Comparison of ENCODE assay signal across 11 cellular contexts in the genomic region with DNA sequence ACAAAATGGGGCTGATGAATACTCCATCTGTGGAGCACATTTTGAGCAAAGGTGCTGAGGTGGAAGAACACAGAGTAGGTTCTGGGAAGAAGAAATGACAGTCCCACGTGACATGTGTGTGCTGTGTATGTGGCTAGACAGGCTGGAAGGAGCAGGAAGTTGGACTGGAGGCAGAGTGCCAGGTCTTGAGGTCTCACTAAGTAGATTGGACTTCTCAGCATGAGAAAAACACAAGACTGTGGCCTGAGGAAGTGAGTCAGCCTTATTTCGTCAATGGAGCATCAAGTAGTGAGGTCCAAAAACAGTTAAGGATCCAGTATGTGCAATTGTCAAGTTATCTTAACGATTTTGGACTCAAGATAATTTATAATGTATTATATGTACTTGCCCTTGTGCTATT.
DNase-seq lines count a peak whose midpoint lies in the region; ATAC-seq and TF ChIP-seq lines count a peak whose summit lies in the region.
"Had no signal": no experiment of that assay in that cellular context is flagged by ENCODE, and none has a peak within 500 bp of the region (broad histone marks: within the 10 kb centered on the region; RNA-seq: fewer than 3 reads in every experiment).

No MANE protein-coding gene starts in this region.

- H3K23ac ChIP-seq in IMR-90 (ENCODE audit: low read depth, low read length), result peak overlapping the region; percentile 87; the same call in 1 of the 2 replicates

- peak overlapping the region; percentile 93 for H2BK15ac ChIP-seq in IMR-90 (ENCODE audit: low read depth, low read length)

- WGBS in IMR-90 (ENCODE audit: extremely low coverage in 2 of 2, insufficient read length in 1 of 2), 2 experiments, result no CpG with 5 or more reads among the region's 3 CpGs

- peak overlapping the region; percentile 63 to 88 for H4K8ac ChIP-seq in IMR-90 (ENCODE audit: low read depth in 2 of 2, low read length in 2 of 2)

- 0 out of 2 replicates have a peak, but pooled peaks have one; percentile 4 for TF ChIP-seq RAD21 in IMR-90 (IDR thresholded peaks at IDR 0.05; ENCODE audit: low read length)

- H4K20me1 ChIP-seq in IMR-90 (ENCODE audit: insufficient read depth, low read length), result no peaks in the 10 kb centered on the region
- no peaks in the 10 kb centered on the region for H4K20me1 ChIP-seq in Karpas-422 (ENCODE audit: insufficient read depth, low read depth, low read length)
- H4K20me1 ChIP-seq: BLaER1 had no signal

- BruUV-seq in IMR-90 (replicated peaks; lab: Mats Ljungman, UMichigan), result no TSS peak

- in situ Hi-C loops in IMR-90 (cut with MboI; ENCODE audit: low sequenced_read_pairs), result no loop called here

- H3K36me3 ChIP-seq in IMR-90 (ENCODE audit: control insufficient read depth, insufficient read depth, low read length), result no peaks in the 10 kb centered on the region
- no peaks in the 10 kb centered on the region for H3K36me3 ChIP-seq in Karpas-422 (ENCODE audit: insufficient read depth, low read length)
- H3K36me3 ChIP-seq: BLaER1, SJCRH30 had no signal

- H3K4me3 Mint-ChIP-seq in activated CD4-positive, alpha-beta memory T cell treated with anti-CD3 and anti-CD28 coated beads, Interleukin-2, amount 10 ng/mL, durations not matched to agents 7 days and 5 days, result no peak overlapping the region

- H3K27me3 ChIP-seq in IMR-90 (ENCODE audit: control insufficient read depth, insufficient read depth, low read length), result no peaks in the 10 kb centered on the region
- no peaks in the 10 kb centered on the region for H3K27me3 ChIP-seq in Karpas-422 (ENCODE audit: low read length)
- H3K27me3 ChIP-seq: BLaER1, SJCRH30 had no signal

- intact Hi-C loops in IMR-90 (cut with micrococcal nuclease), result loop anchor here (5.0 kb wide), 1 partner anchor 1637 kb away; no protein-coding TSS in a partner anchor

- H3K14ac ChIP-seq in IMR-90 (replicated peaks; ENCODE audit: low read depth, low read length), result peak overlapping the region; percentile 80

- no peaks in the 10 kb centered on the region for H3K79me2 ChIP-seq in Karpas-422 (ENCODE audit: low read length)

- H3K27ac ChIP-seq in IMR-90 (ENCODE audit: insufficient read depth, low read length), result peak overlapping the region; percentile 61
- no peak overlapping the region for H3K27ac ChIP-seq in Karpas-422 (ENCODE audit: low read length)
- H3K27ac ChIP-seq: BLaER1, KMS-11, SJCRH30 had no signal

- DNase-seq in A172 (ENCODE audit: low spot score) (peak; percentile 98), IMR-90 (peak; percentile 100), brain pericyte (ENCODE audit: low read depth, low spot score) (peak; percentile 86), iris pigment epithelial cell (ENCODE audit: low read depth) (peak; percentile 99), Karpas-422 (no peak), superior temporal gyrus (ENCODE audit: extremely low spot score) (no peak)
- DNase-seq in activated CD4-positive, alpha-beta memory T cell treated with anti-CD3 and anti-CD28 coated beads, Interleukin-2, amount 10 ng/mL, durations not matched to agents 7 days and 5 days, result no peak
- DNase-seq: SJCRH30 had no signal

- peak overlapping the region; percentile 93 for H3K4ac ChIP-seq in IMR-90 (ENCODE audit: low read depth, low read length)

- H4K91ac ChIP-seq in IMR-90 (ENCODE audit: insufficient read depth, low read depth, low read length), result peak overlapping the region; percentile 73

- no peaks in the 10 kb centered on the region for H3K36me3 Mint-ChIP-seq in activated CD4-positive, alpha-beta memory T cell treated with anti-CD3 and anti-CD28 coated beads, Interleukin-2, amount 10 ng/mL, durations not matched to agents 7 days and 5 days (ENCODE audit: low read depth)

- CTCF ChIA-PET in IMR-90 (lab: Yijun Ruan, JAX), result no interaction called here
- CTCF ChIA-PET in activated CD4-positive, alpha-beta memory T cell treated with anti-CD3 and anti-CD28 coated beads, Interleukin-2, amount 10 ng/mL, durations not matched to agents 7 days and 5 days (lab: Charles Lee), result no interaction called here

- H2AK9ac ChIP-seq in IMR-90 (replicated peaks; ENCODE audit: low read depth, low read length, poor library complexity), result peak overlapping the region; percentile 1

- no peaks in the 10 kb centered on the region for H3K4me1 Mint-ChIP-seq in activated CD4-positive, alpha-beta memory T cell treated with anti-CD3 and anti-CD28 coated beads, Interleukin-2, amount 10 ng/mL, durations not matched to agents 7 days and 5 days

- H3K4me1 ChIP-seq in IMR-90 (ENCODE audit: control insufficient read depth, insufficient read depth, low read length) (peaks cover 3% of the 10 kb centered on the region; the same call in 1 of the 2 replicates), Karpas-422 (ENCODE audit: low read length) (no peaks in the 10 kb centered on the region)
- H3K4me1 ChIP-seq: BLaER1, SJCRH30 had no signal

- no peak overlapping the region for H3K27ac Mint-ChIP-seq in activated CD4-positive, alpha-beta memory T cell treated with anti-CD3 and anti-CD28 coated beads, Interleukin-2, amount 10 ng/mL, durations not matched to agents 7 days and 5 days

- peaks cover 2% of the 10 kb centered on the region; the same call in 1 of the 2 replicates for H3K9me1 ChIP-seq in IMR-90 (ENCODE audit: insufficient read depth, low read length)

- POLR2A ChIA-PET in IMR-90 (lab: Charles Lee; ENCODE audit: unreplicated experiment), result no interaction called here
- POLR2A ChIA-PET in activated CD4-positive, alpha-beta memory T cell treated with anti-CD3 and anti-CD28 coated beads, Interleukin-2, amount 10 ng/mL, durations not matched to agents 7 days and 5 days (lab: Charles Lee), result no interaction called here

- H3K9me3 Mint-ChIP-seq in activated CD4-positive, alpha-beta memory T cell treated with anti-CD3 and anti-CD28 coated beads, Interleukin-2, amount 10 ng/mL, durations not matched to agents 7 days and 5 days, result peaks cover 15% of the 10 kb centered on the region

- H3K4me2 ChIP-seq in IMR-90 (ENCODE audit: low read depth, low read length) (no peak overlapping the region), Karpas-422 (ENCODE audit: low read depth, low read length, poor library complexity, severe bottlenecking) (no peak overlapping the region)
- H3K4me2 ChIP-seq: BLaER1, KMS-11 had no signal

- TF ChIP-seq POLR2A in IMR-90 (IDR thresholded peaks at IDR 0.05; ENCODE audit: low read depth, low read length), result no peak

- H2AFZ ChIP-seq in IMR-90 (replicated peaks; ENCODE audit: low read length, poor library complexity) (peak overlapping the region; percentile 83), Karpas-422 (ENCODE audit: low read length) (no peak overlapping the region)

- H2AK5ac ChIP-seq in IMR-90 (ENCODE audit: low read depth, low read length), result peak overlapping the region; percentile 77; the same call in 1 of the 2 replicates

- H3K27me3 Mint-ChIP-seq in activated CD4-positive, alpha-beta memory T cell treated with anti-CD3 and anti-CD28 coated beads, Interleukin-2, amount 10 ng/mL, durations not matched to agents 7 days and 5 days, result no peaks in the 10 kb centered on the region

- H2BK20ac ChIP-seq in IMR-90 (ENCODE audit: low read depth, low read length), result peak overlapping the region; percentile 97

- no peaks in the 10 kb centered on the region for H3K79me1 ChIP-seq in IMR-90 (ENCODE audit: low read depth in 1 of 2, low read length in 2 of 2)

- H4K5ac ChIP-seq in IMR-90 (ENCODE audit: low read depth, low read length), result peak overlapping the region; percentile 4; the same call in 1 of the 2 replicates

- H3K9me2 ChIP-seq in Karpas-422 (replicated peaks; ENCODE audit: insufficient read depth, low read length), result no peaks in the 10 kb centered on the region

- H3K9me3 ChIP-seq in IMR-90 (ENCODE audit: control insufficient read depth, insufficient read depth, low read length), result 0 out of 2 replicates have a peak, but pooled peaks cover 3% of the 10 kb centered on the region
- H3K9me3 ChIP-seq in Karpas-422 (ENCODE audit: low read length), result no peaks in the 10 kb centered on the region
- H3K9me3 ChIP-seq: SJCRH30 had no signal

- dilution Hi-C loops in IMR-90 (cut with HindIII; ENCODE audit: low sequenced_read_pairs, unreplicated experiment), result no loop called here

- no peak overlapping the region for H3K9ac ChIP-seq in IMR-90 (ENCODE audit: low read depth, low read length)
- no peak overlapping the region for H3K9ac ChIP-seq in Karpas-422 (ENCODE audit: low read length)
- H3K9ac ChIP-seq: BLaER1, KMS-11 had no signal

- H3K56ac ChIP-seq in IMR-90 (ENCODE audit: extremely low read depth, insufficient read depth, low read length), result peak overlapping the region; percentile 48; the same call in 1 of the 2 replicates

- TF ChIP-seq CTCF in IMR-90 (conservative IDR thresholded peaks at IDR 0.05; ENCODE audit: low read depth, low read length), result no peak

- peak overlapping the region; percentile 96 for H2BK5ac ChIP-seq in IMR-90 (ENCODE audit: low read depth, low read length, poor library complexity, severe bottlenecking)

- H2BK120ac ChIP-seq in IMR-90 (ENCODE audit: low read depth, low read length), result peak overlapping the region; percentile 95

- ATAC-seq in IMR-90 (ENCODE audit: low read depth) (peak; percentile 93), GM21786 (IDR thresholded peaks at IDR 0.05; ENCODE audit: unreplicated experiment) (no peak)

- peak overlapping the region; percentile 32; the same call in 1 of the 2 replicates for H3K18ac ChIP-seq in IMR-90 (ENCODE audit: low read depth, low read length)

- H3K4me3 ChIP-seq in IMR-90 (ENCODE audit: insufficient read depth, low read depth, low read length), result no peak overlapping the region
- no peak overlapping the region for H3K4me3 ChIP-seq in Karpas-422 (ENCODE audit: low read length)
- H3K4me3 ChIP-seq: BLaER1, SJCRH30 had no signal

TF ChIP-seq in IMR-90, 13 proteins besides CTCF, POLR2A, EP300 and RAD21 (continues in another document):
- TF ChIP-seq, protein P1, sequence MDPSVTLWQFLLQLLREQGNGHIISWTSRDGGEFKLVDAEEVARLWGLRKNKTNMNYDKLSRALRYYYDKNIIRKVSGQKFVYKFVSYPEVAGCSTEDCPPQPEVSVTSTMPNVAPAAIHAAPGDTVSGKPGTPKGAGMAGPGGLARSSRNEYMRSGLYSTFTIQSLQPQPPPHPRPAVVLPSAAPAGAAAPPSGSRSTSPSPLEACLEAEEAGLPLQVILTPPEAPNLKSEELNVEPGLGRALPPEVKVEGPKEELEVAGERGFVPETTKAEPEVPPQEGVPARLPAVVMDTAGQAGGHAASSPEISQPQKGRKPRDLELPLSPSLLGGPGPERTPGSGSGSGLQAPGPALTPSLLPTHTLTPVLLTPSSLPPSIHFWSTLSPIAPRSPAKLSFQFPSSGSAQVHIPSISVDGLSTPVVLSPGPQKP (IDR thresholded peaks at IDR 0.05; ENCODE audit: borderline replicate concordance, low read depth, low read length), result no peak
- TF ChIP-seq RCOR1 (IDR thresholded peaks at IDR 0.05; ENCODE audit: insufficient replicate concordance, low read length) (no peak), MAZ (IDR thresholded peaks at IDR 0.05; ENCODE audit: borderline replicate concordance, low read depth, low read length) (no peak), MXI1 (IDR thresholded peaks at IDR 0.05; ENCODE audit: borderline replicate concordance, low read depth, low read length) (peak; percentile 37; the same call in 1 of the 2 replicates), CHD1 (IDR thresholded peaks at IDR 0.05; ENCODE audit: low read depth, low read length) (no peak)

Comparison
In these comparisons a context has a peak if more than half of its experiments do, and no peak if none do; other contexts are left out.
1. DNase-seq: peak in A172 (single experiment), IMR-90 (single experiment), brain pericyte (single experiment) and iris pigment epithelial cell (single experiment); none in Karpas-422 (single experiment), superior temporal gyrus (single experiment) and activated CD4-positive, alpha-beta memory T cell treated with anti-CD3 and anti-CD28 coated beads, Interleukin-2, amount 10 ng/mL, durations not matched to agents 7 days and 5 days (single experiment).